In the genomic region with DNA sequence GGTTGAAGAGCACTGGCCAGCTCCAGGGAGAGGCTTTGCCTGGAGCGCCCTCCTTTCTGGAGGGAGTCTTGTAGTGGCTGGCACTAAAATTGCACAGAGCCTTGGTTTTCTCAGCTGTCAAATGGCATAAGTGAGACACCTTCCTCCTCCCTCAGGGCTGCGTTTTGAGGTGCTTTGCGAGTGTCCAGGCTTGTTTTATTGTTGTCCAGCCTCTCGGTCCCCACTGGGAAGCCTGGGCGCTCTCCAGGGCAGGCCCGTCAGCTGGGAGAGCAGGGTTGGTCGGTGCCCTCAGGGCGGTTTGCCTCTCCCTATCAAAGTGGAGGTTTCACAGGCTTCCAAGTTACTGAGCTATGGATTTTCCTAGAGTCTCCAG, we compare ENCODE assay signal across 27 cellular contexts.
A peak's percentile ranks its signal among the peaks of the same experiment; 100 is the strongest.
DNase-seq lines count a peak whose midpoint lies in the region; ATAC-seq and TF ChIP-seq lines count a peak whose summit lies in the region.
"Had no signal": no experiment of that assay in that cellular context is flagged by ENCODE, and none has a peak within 500 bp of the region (broad histone marks: within the 10 kb centered on the region; RNA-seq: fewer than 3 reads in every experiment).

No MANE protein-coding gene starts in this region.

- no peak overlapping the region for H4K12ac ChIP-seq in trophoblast cell (ENCODE audit: low read depth, low read length)

- ATAC-seq in DND-41 (ENCODE audit: insufficient read depth, low read depth) = no peak
- no peak for ATAC-seq in HG02623 (IDR thresholded peaks at IDR 0.05; ENCODE audit: unreplicated experiment)
- ATAC-seq: activated T-cell treated with anti-CD3 and anti-CD28 coated beads, Interleukin-2, amount 50 U/mL, for 72 hours; esophagus mucosa; heart left ventricle; pancreas had no signal

- DNase-seq in DND-41 (no peak), islet precursor cell (peak; percentile 78), trophoblast cell (no peak), posterior vena cava (ENCODE audit: low spot score) (no peak)
- no peak for DNase-seq in effector CD8-positive, alpha-beta T cell (lab: John Stamatoyannopoulos, UW)
- DNase-seq: activated CD4-positive, alpha-beta T cell treated with anti-CD3 and anti-CD28 coated beads for 4 hours; activated naive CD4-positive, alpha-beta T cell treated with Interleukin-2 at 50 U/mL for 16 hours; activated T-cell treated with anti-CD3 and anti-CD28 coated beads, Interleukin-2, amount 50 U/mL, for 72 hours; C1 segment of cervical spinal cord; caudate nucleus; foreskin fibroblast; heart left ventricle; MG63; NCI-H1105 treated with DMSO at 0.1 percent for 48 hours; NCI-H2081 treated with DMSO at 0.1 percent for 48 hours; NCI-H345; pancreas; SHP77 treated with DMSO at 0.1 percent for 48 hours; stimulated activated CD4-positive, alpha-beta T cell treated with anti-CD3 and anti-CD28 coated beads, Interleukin-2, amount 100 ng/mL, for 24 hours; stimulated activated CD8-positive, alpha-beta memory T cell treated with anti-CD3 and anti-CD28 coated beads, Interleukin-4, amount 100 ng/mL, for 48 hours; T1000 had no signal

- H2AFZ ChIP-seq in DND-41 (ENCODE audit: low read depth, low read length) = no peak overlapping the region
- H2AFZ ChIP-seq in trophoblast cell (ENCODE audit: insufficient read depth, low read length, poor library complexity) = no peak overlapping the region

- H3K79me2 ChIP-seq in DND-41 (ENCODE audit: insufficient read depth, low read length) (no peaks in the 10 kb centered on the region), trophoblast cell (ENCODE audit: control insufficient read depth, insufficient read depth, low read length, poor library complexity) (no peaks in the 10 kb centered on the region)

- H2AK5ac ChIP-seq in trophoblast cell (ENCODE audit: low read length) = no peak overlapping the region

- H3K36me3 ChIP-seq in BLaER1 treated with 17β-estradiol and CSF1 and Interleukin-3, amounts not matched to agents 10 nM and 100 nM = no peaks in the 10 kb centered on the region
- H3K36me3 ChIP-seq in DND-41 (ENCODE audit: insufficient read depth, low read length) (no peaks in the 10 kb centered on the region), trophoblast cell (ENCODE audit: control insufficient read depth in 1 of 2, insufficient read depth in 2 of 2, low read length in 2 of 2) (no peaks in the 10 kb centered on the region)
- H3K36me3 ChIP-seq: heart left ventricle, MG63, pancreas, thoracic aorta had no signal

- TF ChIP-seq CTCF in DND-41 (IDR thresholded peaks at IDR 0.05; ENCODE audit: borderline replicate concordance, extremely low read depth, low read length, poor library complexity, severe bottlenecking) = peak; percentile 2

- no peaks in the 10 kb centered on the region for H3K9me3 ChIP-seq in BLaER1 treated with 17β-estradiol and CSF1 and Interleukin-3, amounts not matched to agents 10 nM and 100 nM (replicated peaks in 1 of 11)
- no peaks in the 10 kb centered on the region for H3K9me3 ChIP-seq in DND-41 (ENCODE audit: insufficient read depth, low read length, severe bottlenecking)
- peaks cover 2% of the 10 kb centered on the region for H3K9me3 ChIP-seq in trophoblast cell (ENCODE audit: insufficient read depth, low read depth, low read length)
- H3K9me3 ChIP-seq: heart left ventricle, MG63, pancreas, thoracic aorta had no signal

- H2BK12ac ChIP-seq in trophoblast cell (ENCODE audit: low read length) = no peak overlapping the region

- no peak overlapping the region for H3K23ac ChIP-seq in trophoblast cell (ENCODE audit: low read length)

- H3K27ac ChIP-seq in BLaER1 treated with 17β-estradiol and CSF1 and Interleukin-3, amounts not matched to agents 10 nM and 100 nM = peak overlapping the region in 1 of 11 experiments; percentile 17; a peak in 1 of 22 replicates
- H3K27ac ChIP-seq in DND-41 (ENCODE audit: low read length) = peak overlapping the region; percentile 76
- peak overlapping the region; percentile 72 for H3K27ac ChIP-seq in trophoblast cell (ENCODE audit: low read depth, low read length)
- H3K27ac ChIP-seq: heart left ventricle, KMS-11, pancreas, thoracic aorta had no signal

- H3K4me3 ChIP-seq in BLaER1 treated with 17β-estradiol and CSF1 and Interleukin-3, amounts not matched to agents 10 nM and 100 nM = no peak overlapping the region
- H3K4me3 ChIP-seq in DND-41 (ENCODE audit: low read depth in 1 of 2, low read length in 2 of 2) (no peak overlapping the region), trophoblast cell (ENCODE audit: low read depth, low read length) (no peak overlapping the region)
- H3K4me3 ChIP-seq: heart left ventricle, MG63, pancreas, smooth muscle cell, thoracic aorta had no signal

- peaks cover 14% of the 10 kb centered on the region for H3K79me1 ChIP-seq in trophoblast cell (ENCODE audit: low read length)

- H3K9ac ChIP-seq in BLaER1 treated with 17β-estradiol and CSF1 and Interleukin-3, amounts not matched to agents 10 nM and 100 nM = peak overlapping the region in 3 of 11 experiments; percentile 6 to 42 (median 35); a peak in 1 of 22 replicates
- peak overlapping the region; percentile 19 for H3K9ac ChIP-seq in DND-41 (ENCODE audit: low read depth, low read length)
- H3K9ac ChIP-seq in trophoblast cell (ENCODE audit: low read length) = no peak overlapping the region
- H3K9ac ChIP-seq: KMS-11 had no signal

- peaks cover 7 to 25% (median 24%) of the 10 kb centered on the region in 10 experiments for H3K4me1 ChIP-seq in BLaER1 treated with 17β-estradiol and CSF1 and Interleukin-3, amounts not matched to agents 10 nM and 100 nM
- H3K4me1 ChIP-seq in DND-41 (ENCODE audit: insufficient read depth, low read length) (peaks cover 41% of the 10 kb centered on the region), trophoblast cell (ENCODE audit: control insufficient read depth in 1 of 2, insufficient read depth in 2 of 2, low read length in 2 of 2) (peaks cover 36 to 43% of the 10 kb centered on the region in 2 experiments)
- H3K4me1 ChIP-seq: heart left ventricle, pancreas had no signal

- H2BK120ac ChIP-seq in trophoblast cell (ENCODE audit: insufficient read depth, low read length, poor library complexity) = peak overlapping the region; percentile 39

- peak overlapping the region; percentile 36 for H4K91ac ChIP-seq in trophoblast cell (ENCODE audit: low read depth, low read length)

- H4K8ac ChIP-seq in trophoblast cell (ENCODE audit: low read depth, low read length) = no peak overlapping the region

- WGBS in trophoblast cell (ENCODE audit: extremely low coverage, insufficient coverage, insufficient read length) = no CpG with 5 or more reads among the region's 8 CpGs

- H3K27me3 ChIP-seq in BLaER1 treated with 17β-estradiol and CSF1 and Interleukin-3, amounts not matched to agents 10 nM and 100 nM = peaks cover 0 to 9% (median 0%) of the 10 kb centered on the region in 11 experiments; a peak in 2 of 22 replicates
- H3K27me3 ChIP-seq in DND-41 (ENCODE audit: insufficient read depth, low read length, poor library complexity) = no peaks in the 10 kb centered on the region
- no peaks in the 10 kb centered on the region for H3K27me3 ChIP-seq in trophoblast cell (ENCODE audit: insufficient read depth, low read length)
- H3K27me3 ChIP-seq: MG63 had no signal

- intact Hi-C loops in posterior vena cava (cut with DNase I) = no loop called here

- peak overlapping the region; percentile 34 for H2BK5ac ChIP-seq in trophoblast cell (ENCODE audit: low read depth, low read length, poor library complexity)

- H3K18ac ChIP-seq in trophoblast cell (ENCODE audit: low read length) = no peak overlapping the region

- H3K4ac ChIP-seq in trophoblast cell (ENCODE audit: low read depth, low read length) = no peak overlapping the region

- peaks cover 0 to 13% (median 0%) of the 10 kb centered on the region in 11 experiments; a peak in 6 of 22 replicates for H4K20me1 ChIP-seq in BLaER1 treated with 17β-estradiol and CSF1 and Interleukin-3, amounts not matched to agents 10 nM and 100 nM
- H4K20me1 ChIP-seq in DND-41 (ENCODE audit: insufficient read depth, low read length) = no peaks in the 10 kb centered on the region

- peak overlapping the region in 10 of 11 experiments; percentile 14 to 92 (median 78); a peak in 18 of 22 replicates for H3K4me2 ChIP-seq in BLaER1 treated with 17β-estradiol and CSF1 and Interleukin-3, amounts not matched to agents 10 nM and 100 nM
- H3K4me2 ChIP-seq in DND-41 (ENCODE audit: insufficient read depth, low read length) = peak overlapping the region; percentile 62
- peak overlapping the region; percentile 15 for H3K4me2 ChIP-seq in trophoblast cell (ENCODE audit: low read length)
- H3K4me2 ChIP-seq: KMS-11, smooth muscle cell had no signal

- no peak overlapping the region for H3K14ac ChIP-seq in trophoblast cell (ENCODE audit: low read length)

Comparison
In these comparisons a context has a peak if more than half of its experiments do, and no peak if none do; other contexts are left out.
1. H3K4me2 ChIP-seq: peak in every context shown above with its lines; median percentile 78 in BLaER1 treated with 17β-estradiol and CSF1 and Interleukin-3, amounts not matched to agents 10 nM and 100 nM; 62 in DND-41; 15 in trophoblast cell.